In genomic region chr16:425740-426114, GRCh38 we compare ENCODE assay signal across 8 cellular contexts. TPM values are rescaled to one million over a fixed set of nuclear protein-coding genes. Genes with fewer than 3 reads are reported as not detected.
A peak's percentile ranks its signal among the peaks of the same experiment; 100 is the strongest.
DNase-seq lines count a peak whose midpoint lies in the region; ATAC-seq and TF ChIP-seq lines count a peak whose summit lies in the region.

No MANE protein-coding gene starts in this region.

- no peaks in the 10 kb centered on the region for H3K9me3 ChIP-seq in esophagus squamous epithelium

- H3K27me3 ChIP-seq in esophagus squamous epithelium (peaks cover 0 to 7% (median 0%) of the 10 kb centered on the region in 4 donors), rectal smooth muscle tissue (ENCODE audit: control insufficient read depth, insufficient read depth, low read length) (peaks cover 2% of the 10 kb centered on the region)

- H3K4me1 Mint-ChIP-seq in T-cell: peaks cover 36 to 39% (median 37%) of the 10 kb centered on the region in 3 donors

- TF ChIP-seq CTCF in esophagus squamous epithelium (IDR thresholded peaks at IDR 0.05): no peak

- peak overlapping the region; percentile 84 to 88 (median 84) for H3K4me3 Mint-ChIP-seq in T-cell

- peak; percentile 62 for DNase-seq in NCI-H82 (lab: John Stamatoyannopoulos, UW)
- DNase-seq in NCI-H82 treated with DMSO at 0.1 percent for 48 hours (lab: John Stamatoyannopoulos, UW; ENCODE audit: unreplicated experiment): no peak
- DNase-seq in T-cell: peak in 17 of 34 experiments; percentile 5 to 51 (median 26)
- DNase-seq in esophagus squamous epithelium (lab: John Stamatoyannopoulos, UW): no peak
- no peak for DNase-seq in RPMI8226
- DNase-seq in NCI-H2081 treated with DMSO at 0.1 percent for 48 hours (lab: John Stamatoyannopoulos, UW): no peak

- no peak overlapping the region for H3K27ac Mint-ChIP-seq in T-cell

- H3K36me3 Mint-ChIP-seq in T-cell: peaks cover 4% of the 10 kb centered on the region

- peak overlapping the region; percentile 57 to 79 (median 68) for H3K4me3 ChIP-seq in esophagus squamous epithelium
- peak overlapping the region; percentile 77 for H3K4me3 ChIP-seq in rectal smooth muscle tissue (ENCODE audit: low read length)

- no peak overlapping the region for H3K9ac ChIP-seq in rectal smooth muscle tissue (ENCODE audit: low read length)

- POLR2A ChIA-PET in T-cell (lab: Charles Lee): no interaction called here

- CTCF ChIA-PET in T-cell (lab: Charles Lee): interaction anchor here in 1 of 2 donors (1.1 kb wide), 1 partner anchor 24 kb away, joined by 5 read pairs; the partner anchor contains the start of gene DECR2

- H3K4me1 ChIP-seq in esophagus squamous epithelium: peaks cover 26 to 55% (median 30%) of the 10 kb centered on the region in 3 donors
- peaks cover 5% of the 10 kb centered on the region for H3K4me1 ChIP-seq in rectal smooth muscle tissue (ENCODE audit: control insufficient read depth, insufficient read depth, low read length)

- H3K9me3 Mint-ChIP-seq in T-cell: no peaks in the 10 kb centered on the region

- no peak for TF ChIP-seq POLR2A in esophagus squamous epithelium (IDR thresholded peaks at IDR 0.05)

- intact Hi-C loops in esophagus squamous epithelium (cut with DNase I): no loop called here

- WGBS in esophagus squamous epithelium, 2 donors: no CpG with 5 or more reads among the region's 63 CpGs

- H3K27ac ChIP-seq in esophagus squamous epithelium (peak overlapping the region; percentile 80 to 98 (median 92)), rectal smooth muscle tissue (ENCODE audit: low read depth, low read length) (peak overlapping the region; percentile 97)

- H3K27me3 Mint-ChIP-seq in T-cell: peaks cover 0 to 2% of the 10 kb centered on the region in 2 donors

- ATAC-seq in HG02798 (IDR thresholded peaks at IDR 0.05; ENCODE audit: poor library complexity, unreplicated experiment) (peak; percentile 35), T-cell (replicated peaks in 1 of 4) (peak; percentile 64 to 69 (median 66))

- H3K36me3 ChIP-seq in esophagus squamous epithelium (no peaks in the 10 kb centered on the region), rectal smooth muscle tissue (ENCODE audit: control insufficient read depth, insufficient read depth, low read length) (no peaks in the 10 kb centered on the region)

RNA-seq across cellular contexts. Expression of gene RAB11FIP3, which starts 0.3 kb away (rescaled TPM):
- total RNA-seq in T-cell (10 to 100 TPM; 36.9 to 49.0 (median 44.1) TPM), esophagus squamous epithelium (10 to 100 TPM in 2 of 4 donors, 1 to 10 TPM in 2; 8.0 to 25.6 (median 10.1) TPM)

RNA-seq across cellular contexts. Expression of gene DECR2, which starts 24.0 kb away (rescaled TPM):
- total RNA-seq in T-cell (10 to 100 TPM; 10.5 to 17.6 (median 11.3) TPM), esophagus squamous epithelium (10 to 100 TPM; 13.6 to 19.6 (median 17.0) TPM)

RNA-seq across cellular contexts. Expression of gene NME4, which starts 28.7 kb away (rescaled TPM):
- total RNA-seq in T-cell (10 to 100 TPM; 32.5 to 48.4 (median 41.3) TPM), esophagus squamous epithelium (10 to 100 TPM; 20.7 to 48.3 (median 25.3) TPM)

RNA-seq across cellular contexts. Expression of gene PGAP6, which starts 43.9 kb away (rescaled TPM):
- total RNA-seq in T-cell: 100 to 1,000 TPM in 4 of 5 donors, 10 to 100 TPM in 1; 34.9 to 143 (median 122) TPM
- 10 to 100 TPM; 23.5 to 31.7 (median 27.6) TPM for total RNA-seq in esophagus squamous epithelium

RNA-seq across cellular contexts. Expression of gene MRPL28, which starts 55.4 kb away (rescaled TPM):
- total RNA-seq in T-cell: 10 to 100 TPM; 29.3 to 43.8 (median 34.5) TPM
- 10 to 100 TPM; 57.9 to 68.2 (median 63.0) TPM for total RNA-seq in esophagus squamous epithelium
